ENCODE assay signal across 8 cellular contexts in the genomic region with DNA sequence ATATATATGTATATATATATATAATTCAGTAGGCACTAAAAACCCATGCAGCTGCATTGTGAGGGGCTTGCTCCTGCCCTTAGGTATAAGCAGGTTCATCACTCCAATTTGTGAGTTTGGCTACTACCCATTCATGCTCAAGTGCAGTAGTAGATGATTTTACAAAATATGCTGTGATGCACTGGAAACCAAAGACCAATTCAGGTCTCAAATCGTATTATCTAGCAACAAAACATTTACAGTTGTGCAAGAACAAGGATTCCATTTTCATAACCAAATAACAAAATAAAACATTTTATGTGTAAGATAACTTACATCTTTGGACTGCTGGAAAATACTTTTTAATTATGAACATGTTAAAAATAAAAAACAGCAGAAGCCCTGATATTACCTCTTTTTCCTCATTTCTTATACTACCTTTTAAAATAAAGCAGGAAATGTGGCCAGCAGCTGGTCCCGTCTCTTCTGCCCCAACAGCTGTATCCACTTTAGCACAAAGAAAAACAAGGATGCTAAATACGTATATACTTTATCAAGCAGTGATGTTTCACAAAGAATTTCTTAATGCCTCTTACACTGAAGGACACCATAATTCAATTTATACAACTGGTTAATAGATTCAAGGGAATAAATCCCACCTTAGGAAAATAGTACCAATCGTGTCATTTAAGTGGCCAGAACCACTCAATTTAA. TPM values are rescaled to one million over a fixed set of nuclear protein-coding genes. Genes with fewer than 3 reads are reported as not detected.
DNase-seq lines count a peak whose midpoint lies in the region; ATAC-seq and TF ChIP-seq lines count a peak whose summit lies in the region.

No MANE protein-coding gene starts in this region.

- POLR2A ChIA-PET in activated CD4-positive, alpha-beta T cell treated with anti-CD3 and anti-CD28 coated beads, Interleukin-2, amount 10 ng/mL, durations not matched to agents 7 days and 5 days (lab: Charles Lee) = interaction anchor here (0.6 kb wide), 1 partner anchor 34 kb away, joined by 3 read pairs; a partner anchor contains a TSS

- H3K27ac Mint-ChIP-seq in activated CD4-positive, alpha-beta T cell treated with anti-CD3 and anti-CD28 coated beads, Interleukin-2, amount 10 ng/mL, durations not matched to agents 7 days and 5 days = peak overlapping the region; percentile 9
- no peak overlapping the region for H3K27ac Mint-ChIP-seq in activated T-helper 17 cell treated with anti-CD3 and anti-CD28 coated beads, Interleukin-2, amount 50 U/mL, for 72 hours
- peak overlapping the region in 1 of 6 donors; percentile 48 for H3K27ac Mint-ChIP-seq in immature natural killer cell

- no peaks in the 10 kb centered on the region for H3K27me3 Mint-ChIP-seq in activated CD4-positive, alpha-beta T cell treated with anti-CD3 and anti-CD28 coated beads, Interleukin-2, amount 10 ng/mL, durations not matched to agents 7 days and 5 days
- H3K27me3 Mint-ChIP-seq in activated T-helper 17 cell treated with anti-CD3 and anti-CD28 coated beads, Interleukin-2, amount 50 U/mL, for 72 hours = no peaks in the 10 kb centered on the region
- peaks cover 13 to 20% (median 13%) of the 10 kb centered on the region in 3 donors for H3K27me3 Mint-ChIP-seq in immature natural killer cell (ENCODE audit: low read depth in 3 of 3)

- peak overlapping the region; percentile 89 for H3K4me3 ChIP-seq in thoracic aorta

- H3K27me3 ChIP-seq in thoracic aorta (replicated peaks; ENCODE audit: insufficient read depth) = no peaks in the 10 kb centered on the region

- CTCF ChIA-PET in activated CD4-positive, alpha-beta T cell treated with anti-CD3 and anti-CD28 coated beads, Interleukin-2, amount 10 ng/mL, durations not matched to agents 7 days and 5 days (lab: Charles Lee) = interaction anchor here (0.9 to 1.3 kb wide), 2 partner anchors 43 to 86 kb away, joined by 3 to 4 read pairs; no protein-coding TSS in a partner anchor

- no peaks in the 10 kb centered on the region for H3K9me3 ChIP-seq in thoracic aorta

- H3K27ac ChIP-seq in thoracic aorta = no peak overlapping the region

- peaks cover 49% of the 10 kb centered on the region for H3K4me1 Mint-ChIP-seq in activated CD4-positive, alpha-beta T cell treated with anti-CD3 and anti-CD28 coated beads, Interleukin-2, amount 10 ng/mL, durations not matched to agents 7 days and 5 days
- peaks cover 25% of the 10 kb centered on the region for H3K4me1 Mint-ChIP-seq in activated T-helper 17 cell treated with anti-CD3 and anti-CD28 coated beads, Interleukin-2, amount 50 U/mL, for 72 hours
- peaks cover 58 to 81% of the 10 kb centered on the region in 2 donors for H3K4me1 Mint-ChIP-seq in immature natural killer cell

- H3K36me3 ChIP-seq in thoracic aorta = no peaks in the 10 kb centered on the region

- peak overlapping the region; percentile 100 for H3K4me3 Mint-ChIP-seq in activated CD4-positive, alpha-beta T cell treated with anti-CD3 and anti-CD28 coated beads, Interleukin-2, amount 10 ng/mL, durations not matched to agents 7 days and 5 days
- peak overlapping the region; percentile 99 for H3K4me3 Mint-ChIP-seq in activated T-helper 17 cell treated with anti-CD3 and anti-CD28 coated beads, Interleukin-2, amount 50 U/mL, for 72 hours
- H3K4me3 Mint-ChIP-seq in immature natural killer cell = peak overlapping the region; percentile 71 to 100 (median 97)

- DNase-seq in activated CD4-positive, alpha-beta T cell treated with anti-CD3 and anti-CD28 coated beads, Interleukin-2, amount 10 ng/mL, durations not matched to agents 7 days and 5 days = no peak
- DNase-seq in activated CD4-positive, alpha-beta T cell treated with anti-CD3 and anti-CD28 coated beads for 1 hour = no peak
- DNase-seq in immature natural killer cell (no peak), thoracic aorta (ENCODE audit: low spot score) (no peak), HCEC 1CT (no peak), NCI-H146 (lab: John Stamatoyannopoulos, UW) (no peak)

- no peak for ATAC-seq in activated T-helper 17 cell treated with anti-CD3 and anti-CD28 coated beads, Interleukin-2, amount 50 U/mL, for 72 hours (replicated peaks)
- ATAC-seq in thoracic aorta (ENCODE audit: insufficient number of reproducible peaks, low FRiP score, low read depth) (no peak), GM21737 (IDR thresholded peaks at IDR 0.05; ENCODE audit: unreplicated experiment) (no peak)

- H3K9me3 Mint-ChIP-seq in activated CD4-positive, alpha-beta T cell treated with anti-CD3 and anti-CD28 coated beads, Interleukin-2, amount 10 ng/mL, durations not matched to agents 7 days and 5 days = no peaks in the 10 kb centered on the region
- no peaks in the 10 kb centered on the region for H3K9me3 Mint-ChIP-seq in activated T-helper 17 cell treated with anti-CD3 and anti-CD28 coated beads, Interleukin-2, amount 50 U/mL, for 72 hours
- no peaks in the 10 kb centered on the region for H3K9me3 Mint-ChIP-seq in immature natural killer cell

- peaks cover 33 to 52% of the 10 kb centered on the region in 2 donors for H3K4me1 ChIP-seq in thoracic aorta (ENCODE audit: control insufficient read depth in 1 of 2, low read depth in 2 of 2)

- peaks cover 51% of the 10 kb centered on the region for H3K36me3 Mint-ChIP-seq in activated CD4-positive, alpha-beta T cell treated with anti-CD3 and anti-CD28 coated beads, Interleukin-2, amount 10 ng/mL, durations not matched to agents 7 days and 5 days (ENCODE audit: low read depth)
- peaks cover 81% of the 10 kb centered on the region for H3K36me3 Mint-ChIP-seq in activated T-helper 17 cell treated with anti-CD3 and anti-CD28 coated beads, Interleukin-2, amount 50 U/mL, for 72 hours (ENCODE audit: low read depth)
- peaks cover 0 to 23% (median 8%) of the 10 kb centered on the region in 3 donors for H3K36me3 Mint-ChIP-seq in immature natural killer cell

- no peak for TF ChIP-seq CTCF in thoracic aorta (IDR thresholded peaks at IDR 0.05)

RNA-seq across cellular contexts. Expression of a gene that starts 2.8 kb away (rescaled TPM):
- total RNA-seq in activated CD4-positive, alpha-beta T cell treated with anti-CD3 and anti-CD28 coated beads, Interleukin-2, amount 10 ng/mL, durations not matched to agents 7 days and 5 days = 10 to 100 TPM; 55.5 to 57.2 TPM
- 10 to 100 TPM; 47.5 to 56.7 TPM for total RNA-seq in activated T-helper 17 cell treated with anti-CD3 and anti-CD28 coated beads, Interleukin-2, amount 50 U/mL, for 72 hours
- polyA plus RNA-seq in immature natural killer cell = 10 to 100 TPM in 2 of 3 donors, 1 to 10 TPM in 1; 8.5 to 22.5 (median 11.4) TPM
- 10 to 100 TPM; 74.9 to 88.3 TPM for total RNA-seq in thoracic aorta

RNA-seq across cellular contexts. Expression of a gene that starts 14.4 kb away (rescaled TPM):
- 10 to 100 TPM; 29.3 to 30.7 TPM for total RNA-seq in activated CD4-positive, alpha-beta T cell treated with anti-CD3 and anti-CD28 coated beads, Interleukin-2, amount 10 ng/mL, durations not matched to agents 7 days and 5 days
- total RNA-seq in activated T-helper 17 cell treated with anti-CD3 and anti-CD28 coated beads, Interleukin-2, amount 50 U/mL, for 72 hours = 10 to 100 TPM; 28.4 to 56.4 TPM
- 10 to 100 TPM; 60.9 to 85.2 (median 62.0) TPM for polyA plus RNA-seq in immature natural killer cell
- 10 to 100 TPM; 11.0 to 25.4 TPM for total RNA-seq in thoracic aorta

RNA-seq across cellular contexts. Expression of a gene that starts 23.9 kb away (rescaled TPM):
- under 1 TPM; 0.52 to 0.60 TPM for total RNA-seq in activated CD4-positive, alpha-beta T cell treated with anti-CD3 and anti-CD28 coated beads, Interleukin-2, amount 10 ng/mL, durations not matched to agents 7 days and 5 days
- not detected for total RNA-seq in activated T-helper 17 cell treated with anti-CD3 and anti-CD28 coated beads, Interleukin-2, amount 50 U/mL, for 72 hours
- polyA plus RNA-seq in immature natural killer cell = not detected
- total RNA-seq in thoracic aorta = 1 to 10 TPM in 1 of 2 donors, under 1 TPM in 1; 0.81 to 2.3 TPM

RNA-seq across cellular contexts. Expression of a gene that starts 33.7 kb away (rescaled TPM):
- 10 to 100 TPM; 52.7 to 56.7 TPM for total RNA-seq in activated CD4-positive, alpha-beta T cell treated with anti-CD3 and anti-CD28 coated beads, Interleukin-2, amount 10 ng/mL, durations not matched to agents 7 days and 5 days
- 10 to 100 TPM; 48.9 to 64.9 TPM for total RNA-seq in activated T-helper 17 cell treated with anti-CD3 and anti-CD28 coated beads, Interleukin-2, amount 50 U/mL, for 72 hours
- polyA plus RNA-seq in immature natural killer cell = 100 to 1,000 TPM in 1 of 3 donors, 10 to 100 TPM in 2; 67.0 to 101 (median 68.9) TPM
- 10 to 100 TPM; 36.8 to 51.7 TPM for total RNA-seq in thoracic aorta

RNA-seq across cellular contexts. Expression of a gene that starts 35.0 kb away (rescaled TPM):
- total RNA-seq in activated CD4-positive, alpha-beta T cell treated with anti-CD3 and anti-CD28 coated beads, Interleukin-2, amount 10 ng/mL, durations not matched to agents 7 days and 5 days = 1 to 10 TPM in 1 of 2 experiments, under 1 TPM in 1; 0.85 to 1.1 TPM
- total RNA-seq in activated T-helper 17 cell treated with anti-CD3 and anti-CD28 coated beads, Interleukin-2, amount 50 U/mL, for 72 hours = 1 to 10 TPM; 1.5 to 1.9 TPM
- polyA plus RNA-seq in immature natural killer cell = 1 to 10 TPM in 2 of 3 donors, under 1 TPM in 1; 0.57 to 1.9 (median 1.2) TPM
- 10 to 100 TPM in 1 of 2 donors, 1 to 10 TPM in 1; 3.8 to 16.4 TPM for total RNA-seq in thoracic aorta
